ENCODE assay signal across 8 cellular contexts in genomic region chr18:13612111-13612997, GRCh38.
DNase-seq lines count a peak whose midpoint lies in the region; ATAC-seq and TF ChIP-seq lines count a peak whose summit lies in the region.

No MANE protein-coding gene starts in this region.

- H3K79me2 ChIP-seq in ACC112 (ENCODE audit: control insufficient read depth, insufficient read depth, low read length, unreplicated experiment): no peaks in the 10 kb centered on the region

- H3K9me3 ChIP-seq in colonic mucosa: no peaks in the 10 kb centered on the region

- peak overlapping the region; percentile 73; the same call in 1 of the 2 replicates for H3K4me3 ChIP-seq in ACC112 (ENCODE audit: low read depth, low read length)
- H3K4me3 ChIP-seq in colonic mucosa: peak overlapping the region; percentile 4

- H3K27me3 Mint-ChIP-seq in nephron progenitor cell (ENCODE audit: low read depth, poor library complexity): peaks cover 50% of the 10 kb centered on the region

- no peak overlapping the region for H2AFZ ChIP-seq in ACC112 (ENCODE audit: low read length, unreplicated experiment)

- peak; percentile 89 for ATAC-seq in GM19324 (IDR thresholded peaks at IDR 0.05; ENCODE audit: low FRiP score, unreplicated experiment)
- ATAC-seq in HG03442 (IDR thresholded peaks at IDR 0.05; ENCODE audit: unreplicated experiment): peak; percentile 44
- peak; percentile 63 to 64 for ATAC-seq in activated CD4-positive, CD25-positive, alpha-beta regulatory T cell treated with anti-CD3 and anti-CD28 coated beads, Interleukin-2, amount 50 U/mL, for 24 hours

- no peaks in the 10 kb centered on the region for H3K4me1 ChIP-seq in ACC112 (ENCODE audit: control insufficient read depth, insufficient read depth, low read length, unreplicated experiment)
- no peaks in the 10 kb centered on the region for H3K4me1 ChIP-seq in colonic mucosa

- no peaks in the 10 kb centered on the region for H3K9me3 Mint-ChIP-seq in nephron progenitor cell

- H3K4me3 Mint-ChIP-seq in nephron progenitor cell: peak overlapping the region; percentile 80

- no peaks in the 10 kb centered on the region for H3K36me3 Mint-ChIP-seq in nephron progenitor cell (ENCODE audit: low read depth)

- peaks cover 35% of the 10 kb centered on the region for H3K27me3 ChIP-seq in ACC112 (ENCODE audit: insufficient read depth, low read length)
- no peaks in the 10 kb centered on the region for H3K27me3 ChIP-seq in colonic mucosa

- H3K36me3 ChIP-seq in ACC112 (ENCODE audit: insufficient read depth, low read length): no peaks in the 10 kb centered on the region
- H3K36me3 ChIP-seq in colonic mucosa: no peaks in the 10 kb centered on the region

- peak overlapping the region in 1 of 2 donors; percentile 43 for H3K9ac ChIP-seq in colonic mucosa (ENCODE audit: low read depth in 2 of 2, low read length in 2 of 2)

- H3K27ac ChIP-seq in ACC112 (ENCODE audit: low read depth, low read length) (no peak overlapping the region), colonic mucosa (no peak overlapping the region), substantia nigra (ENCODE audit: low read depth, low read length, poor library complexity, severe bottlenecking) (peak overlapping the region; percentile 98)

- DNase-seq in colonic mucosa (peak; percentile 36), nephron progenitor cell (no peak), substantia nigra (lab: John Stamatoyannopoulos, UW) (peak in 42 of 49 donors; percentile 42 to 91 (median 69)), NCI-H2029 (lab: John Stamatoyannopoulos, UW) (no peak)

- no peak for TF ChIP-seq CTCF in colonic mucosa (IDR thresholded peaks at IDR 0.05)
- no peak for TF ChIP-seq CTCF in nephron progenitor cell (IDR thresholded peaks at IDR 0.05)

- H3K27ac Mint-ChIP-seq in nephron progenitor cell: no peak overlapping the region

- intact Hi-C loops in colonic mucosa (cut with DNase I): no loop called here

- peaks cover 52% of the 10 kb centered on the region for H3K4me1 Mint-ChIP-seq in nephron progenitor cell

Comparison
In these comparisons a context has a peak if more than half of its experiments do, and no peak if none do; other contexts are left out.
1. DNase-seq: peak in colonic mucosa (single experiment) and substantia nigra (42 of 49); none in nephron progenitor cell (single experiment) and NCI-H2029 (single experiment).
2. Peak in every context shown above with its lines, with median percentiles within 50 percentile points of each other: ATAC-seq.